In the genomic region with DNA sequence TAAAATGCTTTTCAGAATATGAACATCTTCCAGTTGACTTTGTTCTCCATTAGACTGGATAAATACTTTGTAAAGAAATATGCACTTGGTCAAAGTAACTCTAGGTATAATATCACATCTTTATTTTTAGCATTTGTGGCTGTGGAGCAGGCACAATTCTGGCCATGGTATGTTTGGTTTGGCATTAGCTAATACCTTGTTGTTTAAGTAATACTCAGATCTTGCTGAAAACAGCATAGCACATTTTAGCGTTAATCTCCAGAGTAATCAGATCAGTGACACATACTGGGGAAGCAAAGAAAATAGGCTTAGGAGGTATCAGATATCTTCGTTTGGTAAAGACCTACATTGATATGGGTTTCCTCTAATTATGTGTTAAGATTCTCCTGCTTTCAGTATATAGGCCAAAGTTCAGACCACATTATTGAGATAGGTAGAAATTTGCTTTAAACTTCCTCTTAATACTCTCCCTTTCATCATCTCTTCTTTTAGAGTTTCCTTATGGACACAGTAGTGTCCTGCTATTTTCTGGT, we compare ENCODE assay signal across 15 cellular contexts.
DNase-seq lines count a peak whose midpoint lies in the region; ATAC-seq and TF ChIP-seq lines count a peak whose summit lies in the region.
"Had no signal": no experiment of that assay in that cellular context is flagged by ENCODE, and none has a peak within 500 bp of the region (broad histone marks: within the 10 kb centered on the region; RNA-seq: fewer than 3 reads in every experiment).

No MANE protein-coding gene starts in this region.

- H2AK5ac ChIP-seq in H9 (ENCODE audit: insufficient read length, low read length): no peak overlapping the region

- no peak overlapping the region for H3K9ac ChIP-seq in endodermal cell (ENCODE audit: extremely low read depth, low read length, poor library complexity, severe bottlenecking)
- no peak overlapping the region for H3K9ac ChIP-seq in H9 (ENCODE audit: extremely low read depth, insufficient read length, low read length)
- no peak overlapping the region for H3K9ac ChIP-seq in smooth muscle cell (ENCODE audit: low read depth)
- H3K9ac ChIP-seq: BLaER1 treated with 17β-estradiol and CSF1 and Interleukin-3, amounts not matched to agents 10 nM and 100 nM; GM23248 had no signal

- no peak overlapping the region for H2BK5ac ChIP-seq in H9 (ENCODE audit: insufficient read length, low read length)

- H3K14ac ChIP-seq in H9 (ENCODE audit: insufficient read depth, low read length): no peak overlapping the region

- no peak overlapping the region for H3K23ac ChIP-seq in H9 (ENCODE audit: insufficient read length, low read depth, low read length)

- H2BK15ac ChIP-seq in H9 (ENCODE audit: low read depth, low read length): no peak overlapping the region

- no peaks in the 10 kb centered on the region for H3K79me1 ChIP-seq in H9 (ENCODE audit: insufficient read depth, low read depth, low read length, poor library complexity, severe bottlenecking)

- H4K5ac ChIP-seq in H9 (ENCODE audit: insufficient read length, low read depth, low read length): no peak overlapping the region

- H3K56ac ChIP-seq in H9 (ENCODE audit: insufficient read length, low read depth, low read length): no peak overlapping the region

- H3K4me1 ChIP-seq in GM23338 (ENCODE audit: insufficient read depth) (peaks cover 19% of the 10 kb centered on the region), endodermal cell (ENCODE audit: control insufficient read depth, insufficient read depth, low read length) (no peaks in the 10 kb centered on the region), mucosa of descending colon (ENCODE audit: low read depth) (no peaks in the 10 kb centered on the region), H9 (ENCODE audit: insufficient read depth, low read length) (peaks cover 4% of the 10 kb centered on the region; the same call in 1 of the 2 replicates), smooth muscle cell (ENCODE audit: low read depth) (no peaks in the 10 kb centered on the region)
- H3K4me1 ChIP-seq: BLaER1 treated with 17β-estradiol and CSF1 and Interleukin-3, amounts not matched to agents 10 nM and 100 nM had no signal

- H3K4me3 Mint-ChIP-seq in GM23338 (peak overlapping the region; percentile 3; the same call in 1 of the 3 replicates), WTC11 (peak overlapping the region; percentile 40), endodermal cell (no peak overlapping the region), H9 (no peak overlapping the region; a peak in 1 of 5 replicates)
- H3K4me3 Mint-ChIP-seq: CD4-positive, CD25-positive, alpha-beta regulatory T cell had no signal

- no peaks in the 10 kb centered on the region for H3K36me3 Mint-ChIP-seq in GM23338 (ENCODE audit: low read depth)
- H3K36me3 Mint-ChIP-seq in WTC11: no peaks in the 10 kb centered on the region
- H3K36me3 Mint-ChIP-seq in endodermal cell (ENCODE audit: low read depth): no peaks in the 10 kb centered on the region
- H3K36me3 Mint-ChIP-seq in H9 (ENCODE audit: insufficient read depth in 1 of 3, low read depth in 3 of 3): no peaks in the 10 kb centered on the region
- H3K36me3 Mint-ChIP-seq: CD4-positive, CD25-positive, alpha-beta regulatory T cell had no signal

- DNase-seq in GM23338 (ENCODE audit: low spot score) (no peak), WTC11 (ENCODE audit: low spot score) (no peak), endodermal cell (no peak), mucosa of descending colon (no peak), H9 (no peak), smooth muscle cell (lab: John Stamatoyannopoulos, UW; ENCODE audit: unreplicated experiment) (no peak), NCI-H748 treated with DMSO at 0.1 percent for 48 hours (lab: John Stamatoyannopoulos, UW) (no peak)
- DNase-seq: 8988T; CD4-positive, CD25-positive, alpha-beta regulatory T cell; DMS 273 treated with DMSO at 0.1 percent for 48 hours; GM23248; HCEC 1CT had no signal

- H3K4me3 ChIP-seq in GM23338 (peak overlapping the region; percentile 1; the same call in 1 of the 2 replicates), endodermal cell (ENCODE audit: low read length) (peak overlapping the region; percentile 2), mucosa of descending colon (no peak overlapping the region), smooth muscle cell (no peak overlapping the region)
- H3K4me3 ChIP-seq: BLaER1 treated with 17β-estradiol and CSF1 and Interleukin-3, amounts not matched to agents 10 nM and 100 nM; GM23248 had no signal

- peaks cover 6% of the 10 kb centered on the region; the same call in 1 of the 2 replicates for H3K9me2 ChIP-seq in GM23338 (ENCODE audit: insufficient read depth)

- no peak overlapping the region for H2BK12ac ChIP-seq in H9 (ENCODE audit: insufficient read length, low read depth, low read length)

- H3K36me3 ChIP-seq in GM23338 (ENCODE audit: insufficient read depth) (no peaks in the 10 kb centered on the region), endodermal cell (ENCODE audit: control insufficient read depth, insufficient read depth, low read length) (no peaks in the 10 kb centered on the region), mucosa of descending colon (ENCODE audit: low read depth) (no peaks in the 10 kb centered on the region), smooth muscle cell (ENCODE audit: low read depth) (no peaks in the 10 kb centered on the region)
- H3K36me3 ChIP-seq: BLaER1 treated with 17β-estradiol and CSF1 and Interleukin-3, amounts not matched to agents 10 nM and 100 nM had no signal

- H3K23me2 ChIP-seq in H9 (ENCODE audit: insufficient read length, low read depth, low read length, poor library complexity, severe bottlenecking): no peaks in the 10 kb centered on the region

- no peaks in the 10 kb centered on the region for H3K9me3 Mint-ChIP-seq in GM23338
- H3K9me3 Mint-ChIP-seq in WTC11: no peaks in the 10 kb centered on the region
- H3K9me3 Mint-ChIP-seq in endodermal cell: no peaks in the 10 kb centered on the region
- H3K9me3 Mint-ChIP-seq in H9: no peaks in the 10 kb centered on the region

- H3T11ph ChIP-seq in H9 (ENCODE audit: low read length): no peak overlapping the region

- H3K27ac Mint-ChIP-seq in GM23338 (no peak overlapping the region; the same call in 1 of the 2 replicates), WTC11 (peak overlapping the region; percentile 8; the same call in 1 of the 2 replicates), endodermal cell (no peak overlapping the region), H9 (no peak overlapping the region)
- H3K27ac Mint-ChIP-seq: CD4-positive, CD25-positive, alpha-beta regulatory T cell had no signal

- intact Hi-C loops in mucosa of descending colon (cut with DNase I, micrococcal nuclease): no loop called here

- CTCF ChIA-PET in WTC11 (lab: Charles Lee): interaction anchor here (1.6 kb wide), 1 partner anchor 106 kb away, joined by 3 read pairs; no protein-coding TSS in a partner anchor

- H3K27me3 Mint-ChIP-seq in GM23338 (ENCODE audit: insufficient read depth, low read depth, poor library complexity) (no peaks in the 10 kb centered on the region), WTC11 (ENCODE audit: low read depth) (no peaks in the 10 kb centered on the region), endodermal cell (ENCODE audit: insufficient read depth) (peaks cover 59% of the 10 kb centered on the region), H9 (ENCODE audit: low read depth) (no peaks in the 10 kb centered on the region)
- H3K27me3 Mint-ChIP-seq: CD4-positive, CD25-positive, alpha-beta regulatory T cell had no signal

- H4K91ac ChIP-seq in H9 (ENCODE audit: insufficient read length, low read depth, low read length): no peak overlapping the region

- ATAC-seq in GM23338 (no peak), WTC11 (no peak), mucosa of descending colon (peak; percentile 17), HG03175 (IDR thresholded peaks at IDR 0.05; ENCODE audit: unreplicated experiment) (no peak)
- ATAC-seq: HepG2 had no signal

- WGBS in endodermal cell (ENCODE audit: insufficient coverage in 1 of 2, insufficient read length in 1 of 2), 2 experiments: 28 to 80% methylated on average over 1 to 2 of the region's 2 CpGs
- WGBS in H9 (ENCODE audit: extremely low coverage, insufficient read length, low lambda C conversion rate): no CpG with 5 or more reads among the region's 2 CpGs
- WGBS in smooth muscle cell (ENCODE audit: low lambda C conversion rate): 32% methylated on average over 2 of the region's 2 CpGs

- TF ChIP-seq CTCF in GM23338 (conservative IDR thresholded peaks at IDR 0.05; ENCODE audit: low read depth in 2 of 2) (no peak), WTC11 (IDR thresholded peaks at IDR 0.05) (no peak), endodermal cell (conservative IDR thresholded peaks at IDR 0.05) (no peak), mucosa of descending colon (IDR thresholded peaks at IDR 0.05) (no peak), H9 (conservative IDR thresholded peaks at IDR 0.05) (no peak), smooth muscle cell (IDR thresholded peaks at IDR 0.05; ENCODE audit: borderline replicate concordance, insufficient read depth, poor library complexity, severe bottlenecking) (no peak)

- H3F3A ChIP-seq in GM23338 (replicated peaks; ENCODE audit: low read depth): no peaks in the 10 kb centered on the region
- no peaks in the 10 kb centered on the region for H3F3A ChIP-seq in smooth muscle cell (ENCODE audit: low read depth)

- no peak overlapping the region for H3K27ac ChIP-seq in GM23338 (ENCODE audit: low read depth)
- no peak overlapping the region for H3K27ac ChIP-seq in endodermal cell (ENCODE audit: low read depth, low read length)
- no peak overlapping the region for H3K27ac ChIP-seq in H9 (ENCODE audit: insufficient read length, low read depth, low read length)
- no peak overlapping the region for H3K27ac ChIP-seq in smooth muscle cell (ENCODE audit: low read depth)
- H3K27ac ChIP-seq: BLaER1 treated with 17β-estradiol and CSF1 and Interleukin-3, amounts not matched to agents 10 nM and 100 nM; GM23248 had no signal

- POLR2A ChIA-PET in WTC11 (lab: Charles Lee): no interaction called here

- peaks cover 3% of the 10 kb centered on the region for H3K9me3 ChIP-seq in endodermal cell (ENCODE audit: control insufficient read depth, low read length)
- H3K9me3 ChIP-seq in mucosa of descending colon: no peaks in the 10 kb centered on the region
- no peaks in the 10 kb centered on the region for H3K9me3 ChIP-seq in H9 (ENCODE audit: control insufficient read depth, low read depth, low read length)
- no peaks in the 10 kb centered on the region for H3K9me3 ChIP-seq in smooth muscle cell (replicated peaks; ENCODE audit: low read depth)

- peak overlapping the region; percentile 57; the same call in 1 of the 2 replicates for H3K4me2 ChIP-seq in GM23338
- H3K4me2 ChIP-seq in H9 (ENCODE audit: insufficient read depth, insufficient read length, low read length): no peak overlapping the region
- H3K4me2 ChIP-seq in smooth muscle cell: no peak overlapping the region
- H3K4me2 ChIP-seq: BLaER1 treated with 17β-estradiol and CSF1 and Interleukin-3, amounts not matched to agents 10 nM and 100 nM had no signal

- no peak overlapping the region for H2BK120ac ChIP-seq in H9 (ENCODE audit: low read depth, low read length, poor library complexity, severe bottlenecking)

- no peak overlapping the region for H3K4ac ChIP-seq in H9 (ENCODE audit: low read depth, low read length)

- no peaks in the 10 kb centered on the region for H4K20me1 ChIP-seq in GM23338 (replicated peaks; ENCODE audit: insufficient read depth)
- H4K20me1 ChIP-seq in H9 (ENCODE audit: control insufficient read depth, insufficient read depth, insufficient read length): no peaks in the 10 kb centered on the region
- no peaks in the 10 kb centered on the region for H4K20me1 ChIP-seq in smooth muscle cell (ENCODE audit: low read depth)
- H4K20me1 ChIP-seq: BLaER1 treated with 17β-estradiol and CSF1 and Interleukin-3, amounts not matched to agents 10 nM and 100 nM had no signal

- no peak overlapping the region for H2BK20ac ChIP-seq in H9 (ENCODE audit: low read depth, low read length, poor library complexity, severe bottlenecking)

- no peak overlapping the region for H4K8ac ChIP-seq in H9 (replicated peaks; ENCODE audit: insufficient read length, low read depth, low read length)

- H3K27me3 ChIP-seq in GM23338 (ENCODE audit: insufficient read depth) (no peaks in the 10 kb centered on the region), endodermal cell (ENCODE audit: control insufficient read depth, insufficient read depth, low read length, poor library complexity, severe bottlenecking) (peaks cover 89% of the 10 kb centered on the region), H9 (ENCODE audit: insufficient read depth, low read length) (no peaks in the 10 kb centered on the region), smooth muscle cell (ENCODE audit: low read depth) (peaks cover 42% of the 10 kb centered on the region)
- H3K27me3 ChIP-seq: BLaER1 treated with 17β-estradiol and CSF1 and Interleukin-3, amounts not matched to agents 10 nM and 100 nM had no signal

- H2AFZ ChIP-seq in GM23338 (no peak overlapping the region; the same call in 1 of the 2 replicates), H9 (ENCODE audit: low read length) (no peak overlapping the region), smooth muscle cell (ENCODE audit: low read depth) (no peak overlapping the region)
- H2AFZ ChIP-seq: GM23248 had no signal

- H3K4me1 Mint-ChIP-seq in GM23338 (peaks cover 24% of the 10 kb centered on the region), WTC11 (peaks cover 22% of the 10 kb centered on the region), endodermal cell (peaks cover 23% of the 10 kb centered on the region), H9 (peaks cover 15 to 20% of the 10 kb centered on the region in 2 experiments)
- H3K4me1 Mint-ChIP-seq: CD4-positive, CD25-positive, alpha-beta regulatory T cell had no signal

- H3K79me2 ChIP-seq in GM23338 (replicated peaks; ENCODE audit: insufficient read depth): no peaks in the 10 kb centered on the region
- no peaks in the 10 kb centered on the region for H3K79me2 ChIP-seq in H9 (ENCODE audit: insufficient read depth, low read length)
- no peaks in the 10 kb centered on the region for H3K79me2 ChIP-seq in smooth muscle cell (ENCODE audit: low read depth)

- no peak overlapping the region for H3K18ac ChIP-seq in H9 (ENCODE audit: insufficient read length, low read depth, low read length)

Comparison
In these comparisons a context has a peak if more than half of its experiments do, and no peak if none do; other contexts are left out.
1. H3K4me3 ChIP-seq: peak in GM23338 (single experiment) and endodermal cell (single experiment); none in mucosa of descending colon (single experiment) and smooth muscle cell (single experiment).
2. H3K4me3 Mint-ChIP-seq: peak in GM23338 (single experiment) and WTC11 (single experiment); none in endodermal cell (single experiment) and H9 (0 of 2).